Comparison of ENCODE assay signal across 22 cellular contexts in genomic region chr7:99184468-99185225, GRCh38. TPM values are rescaled to one million over a fixed set of nuclear protein-coding genes. Genes with fewer than 3 reads are reported as not detected.
"Had no signal": no experiment of that assay in that cellular context is flagged by ENCODE, and none has a peak within 500 bp of the region (broad histone marks: within the 10 kb centered on the region; RNA-seq: fewer than 3 reads in every experiment).

No MANE protein-coding gene starts in this region.

- FAIRE-seq: kidney had no signal

- H3K27me3 ChIP-seq: right atrium auricular region, tibial nerve, vagina had no signal

- H3K9me3 ChIP-seq: right atrium auricular region, tibial nerve, vagina had no signal

- H3K4me1 ChIP-seq: right atrium auricular region, tibial nerve, vagina had no signal

- H3K4me3 ChIP-seq: right atrium auricular region, tibial nerve, vagina had no signal

- DNase-seq: activated B cell treated with CpG ODN at 0.5 μM for 24 hours; activated CD4-positive, alpha-beta memory T cell treated with anti-CD3 and anti-CD28 coated beads for 36 hours; activated CD4-positive, alpha-beta T cell treated with anti-CD3 and anti-CD28 coated beads for 4 hours; activated CD8-positive, alpha-beta memory T cell treated with anti-CD3 and anti-CD28 coated beads, Interleukin-2, amount 10 ng/mL, durations not matched to agents 7 days and 5 days; activated naive CD4-positive, alpha-beta T cell; activated naive CD8-positive, alpha-beta T cell treated with anti-CD3 and anti-CD28 coated beads for 36 hours; amniotic stem cell; foreskin fibroblast; hippocampal formation; kidney; nucleus accumbens; stimulated activated naive CD8-positive, alpha-beta T cell treated with anti-CD3 and anti-CD28 coated beads, Interleukin-15, Interleukin-2, amounts not matched to agents 100 U/mL and 50 U/mL, for 24 hours had no signal

- H3K27ac ChIP-seq: epithelial cell of prostate, right atrium auricular region, tibial nerve, vagina had no signal

- ATAC-seq: activated CD8-positive, alpha-beta memory T cell treated with anti-CD3 and anti-CD28 coated beads, Interleukin-2, amount 10 ng/mL, durations not matched to agents 7 days and 5 days; left lobe of liver; natural killer cell treated with Interleukin-12 subunit alpha and Interleukin-12 subunit beta and Interleukin-15 and Interleukin-18, amount 100 ng/mL, for 72 hours; stimulated activated naive CD8-positive, alpha-beta T cell treated with anti-CD3 and anti-CD28 coated beads, Interleukin-15, Interleukin-2, amounts not matched to agents 100 U/mL and 50 U/mL, for 24 hours had no signal

- H3K36me3 ChIP-seq: right atrium auricular region, tibial nerve, vagina had no signal

RNA-seq across cellular contexts. Expression of gene KPNA7, which starts 23.3 kb away (rescaled TPM):
- total RNA-seq: activated B cell treated with CpG ODN at 0.5 μM for 24 hours; activated CD4-positive, alpha-beta memory T cell treated with anti-CD3 and anti-CD28 coated beads for 36 hours; activated CD8-positive, alpha-beta memory T cell treated with anti-CD3 and anti-CD28 coated beads, Interleukin-2, amount 10 ng/mL, durations not matched to agents 7 days and 5 days; activated naive CD8-positive, alpha-beta T cell treated with anti-CD3 and anti-CD28 coated beads for 36 hours; dermis microvascular lymphatic vessel endothelial cell; glomerular endothelial cell; kidney; natural killer cell treated with Interleukin-12 subunit alpha and Interleukin-12 subunit beta and Interleukin-15 and Interleukin-18, amount 100 ng/mL, for 72 hours; right atrium auricular region; skeletal muscle tissue; T-helper 2 cell treated with Interferon-gamma antibody and Interleukin-4, amounts not matched to agents 100 ng/mL and 5 ng/mL, for 36 hours; vagina had no signal
